Comparison of ENCODE assay signal across 12 cellular contexts in genomic region chr17:76248013-76248782, GRCh38. TPM values are rescaled to one million over a fixed set of nuclear protein-coding genes. Genes with fewer than 3 reads are reported as not detected.
DNase-seq lines count a peak whose midpoint lies in the region; TF ChIP-seq lines count a peak whose summit lies in the region.
"Had no signal": no experiment of that assay in that cellular context is flagged by ENCODE, and none has a peak within 500 bp of the region (broad histone marks: within the 10 kb centered on the region; RNA-seq: fewer than 3 reads in every experiment).

No MANE protein-coding gene starts in this region.

- DNase-seq in AG09319 (ENCODE audit: extremely low read depth, low read depth) (no peak), GM06990 (ENCODE audit: extremely low read depth, insufficient read length) (no peak), kidney epithelial cell (ENCODE audit: low read depth) (no peak), NCI-H1694 treated with DMSO at 0.1 percent for 48 hours (lab: John Stamatoyannopoulos, UW) (no peak), NCI-H2029 treated with DMSO at 0.1 percent for 48 hours (lab: John Stamatoyannopoulos, UW) (no peak), foreskin melanocyte (no peak), activated gamma-delta T cell (lab: John Stamatoyannopoulos, UW) (no peak)
- peak; percentile 9 for DNase-seq in activated CD4-positive, alpha-beta memory T cell treated with anti-CD3 and anti-CD28 coated beads for 36 hours
- DNase-seq: NCI-H2029, Right ventricle myocardium superior had no signal

- H3K27me3 Mint-ChIP-seq in activated CD4-positive, alpha-beta memory T cell treated with anti-CD3 and anti-CD28 coated beads for 36 hours, result no peaks in the 10 kb centered on the region
- H3K27me3 Mint-ChIP-seq: central memory CD8-positive, alpha-beta T cell had no signal

- H3K36me3 Mint-ChIP-seq in activated CD4-positive, alpha-beta memory T cell treated with anti-CD3 and anti-CD28 coated beads for 36 hours, result no peaks in the 10 kb centered on the region

- intact Hi-C loops in activated CD4-positive, alpha-beta memory T cell treated with anti-CD3 and anti-CD28 coated beads for 36 hours (cut with micrococcal nuclease), result no loop called here

- no peaks in the 10 kb centered on the region for H3K27me3 ChIP-seq in GM06990 (replicated peaks; ENCODE audit: control insufficient read depth, insufficient read depth, low read length)
- peaks cover 9% of the 10 kb centered on the region for H3K27me3 ChIP-seq in kidney epithelial cell (ENCODE audit: control insufficient read depth, insufficient read depth, low read length)
- H3K27me3 ChIP-seq: right lobe of liver had no signal

- no peaks in the 10 kb centered on the region for H3K9me3 Mint-ChIP-seq in activated CD4-positive, alpha-beta memory T cell treated with anti-CD3 and anti-CD28 coated beads for 36 hours
- H3K9me3 Mint-ChIP-seq: central memory CD8-positive, alpha-beta T cell had no signal

- TF ChIP-seq CTCF in AG09319 (IDR thresholded peaks at IDR 0.05; ENCODE audit: low read depth, low read length) (peak; percentile 6), GM06990 (IDR thresholded peaks at IDR 0.05; ENCODE audit: insufficient read depth, low read length, poor library complexity, severe bottlenecking) (peak; percentile 7), kidney epithelial cell (IDR thresholded peaks at IDR 0.05; ENCODE audit: insufficient read depth, low read length, poor library complexity, severe bottlenecking) (peak; percentile 17)

- H3K36me3 ChIP-seq in GM06990 (ENCODE audit: control insufficient read depth, insufficient read depth, low read length), result no peaks in the 10 kb centered on the region
- H3K36me3 ChIP-seq in kidney epithelial cell (ENCODE audit: control insufficient read depth, insufficient read depth, low read length), result no peaks in the 10 kb centered on the region
- H3K36me3 ChIP-seq: right lobe of liver had no signal

- H3K4me3 Mint-ChIP-seq in activated CD4-positive, alpha-beta memory T cell treated with anti-CD3 and anti-CD28 coated beads for 36 hours, result no peak overlapping the region
- H3K4me3 Mint-ChIP-seq: central memory CD8-positive, alpha-beta T cell had no signal

- H3K4me3 ChIP-seq in GM06990 (replicated peaks; ENCODE audit: low read depth, low read length) (no peak overlapping the region), kidney epithelial cell (ENCODE audit: low read depth, low read length) (no peak overlapping the region)
- H3K4me3 ChIP-seq: right lobe of liver had no signal

- CTCF ChIA-PET in activated CD4-positive, alpha-beta memory T cell treated with anti-CD3 and anti-CD28 coated beads for 36 hours (lab: Charles Lee), result interaction anchor here (2.1 to 3.0 kb wide), 3 partner anchors 31 to 66 kb away, joined by 11 to 22 read pairs (median 13); no protein-coding TSS in a partner anchor

- POLR2A ChIA-PET in activated CD4-positive, alpha-beta memory T cell treated with anti-CD3 and anti-CD28 coated beads for 36 hours (lab: Charles Lee), result interaction anchor here (3.1 to 3.5 kb wide), 2 partner anchors 16 to 24 kb away, joined by 28 to 51 read pairs; partner anchors contain the start of gene UBALD2

- H3K4me1 Mint-ChIP-seq in activated CD4-positive, alpha-beta memory T cell treated with anti-CD3 and anti-CD28 coated beads for 36 hours (ENCODE audit: low read depth), result peaks cover 60% of the 10 kb centered on the region

- H3K27ac Mint-ChIP-seq in activated CD4-positive, alpha-beta memory T cell treated with anti-CD3 and anti-CD28 coated beads for 36 hours, result peak overlapping the region; percentile 21

RNA-seq across cellular contexts. Expression of gene RNF157, which starts 7.9 kb away (rescaled TPM):
- 10 to 100 TPM; 25.4 to 28.0 TPM for total RNA-seq in activated CD4-positive, alpha-beta memory T cell treated with anti-CD3 and anti-CD28 coated beads for 36 hours
- total RNA-seq in kidney epithelial cell, result 6.0 and 7.5 TPM in 2 replicates

RNA-seq across cellular contexts. Expression of gene UBALD2, which starts 16.9 kb away (rescaled TPM):
- 100 to 1,000 TPM; 317 TPM for total RNA-seq in activated CD4-positive, alpha-beta memory T cell treated with anti-CD3 and anti-CD28 coated beads for 36 hours
- 28.5 and 33.8 TPM in 2 replicates for total RNA-seq in kidney epithelial cell

RNA-seq across cellular contexts. Expression of gene QRICH2, which starts 59.9 kb away (rescaled TPM):
- 1 to 10 TPM; 1.0 to 1.1 TPM for total RNA-seq in activated CD4-positive, alpha-beta memory T cell treated with anti-CD3 and anti-CD28 coated beads for 36 hours
- 3.3 and 6.0 TPM in 2 replicates for total RNA-seq in kidney epithelial cell
